ENCODE assay signal across 9 cellular contexts in genomic region chr2:3827673-3828575, GRCh38.
A peak's percentile ranks its signal among the peaks of the same experiment; 100 is the strongest.
DNase-seq lines count a peak whose midpoint lies in the region; ATAC-seq and TF ChIP-seq lines count a peak whose summit lies in the region.
"Had no signal": no experiment of that assay in that cellular context is flagged by ENCODE, and none has a peak within 500 bp of the region (broad histone marks: within the 10 kb centered on the region; RNA-seq: fewer than 3 reads in every experiment).

No MANE protein-coding gene starts in this region.

- H3K36me3 ChIP-seq in right lobe of liver = no peaks in the 10 kb centered on the region
- H3K36me3 ChIP-seq in gastrocnemius medialis = no peaks in the 10 kb centered on the region

- peaks cover 55% of the 10 kb centered on the region for H3K9me3 Mint-ChIP-seq in HFFc6
- H3K9me3 Mint-ChIP-seq in activated naive CD8-positive, alpha-beta T cell treated with anti-CD3 and anti-CD28 coated beads, Interleukin-2, amount 50 U/mL, for 24 hours = peaks cover 11% of the 10 kb centered on the region

- H3K4me1 ChIP-seq in right lobe of liver = no peaks in the 10 kb centered on the region
- no peaks in the 10 kb centered on the region for H3K4me1 ChIP-seq in gastrocnemius medialis

- WGBS in right lobe of liver (ENCODE audit: insufficient coverage, low coverage, low lambda C conversion rate, missing lambda C conversion rate) = 49% methylated on average over 5 of the region's 6 CpGs

- DNase-seq in NCI-H2107 treated with DMSO at 0.1 percent for 48 hours (lab: John Stamatoyannopoulos, UW; ENCODE audit: unreplicated experiment) (peak; percentile 29), NCI-H2107 (lab: John Stamatoyannopoulos, UW) (no peak), HFFc6 (no peak), right lobe of liver (peak in 1 of 3 donors; percentile 28), hepatic stellate cell (ENCODE audit: low spot score) (no peak), gastrocnemius medialis (no peak)
- DNase-seq in activated naive CD8-positive, alpha-beta T cell treated with anti-CD3 and anti-CD28 coated beads, Interleukin-2, amount 50 U/mL, for 24 hours = peak; percentile 13

- intact Hi-C loops in right lobe of liver (cut with DNase I) = no loop called here
- intact Hi-C loops in gastrocnemius medialis (cut with DNase I; ENCODE audit: low total_unique reads) = no loop called here

- no peak overlapping the region for H3K4me3 Mint-ChIP-seq in HFFc6
- H3K4me3 Mint-ChIP-seq in activated naive CD8-positive, alpha-beta T cell treated with anti-CD3 and anti-CD28 coated beads, Interleukin-2, amount 50 U/mL, for 24 hours = no peak overlapping the region

- no peak overlapping the region for H3K27ac Mint-ChIP-seq in HFFc6
- H3K27ac Mint-ChIP-seq in activated naive CD8-positive, alpha-beta T cell treated with anti-CD3 and anti-CD28 coated beads, Interleukin-2, amount 50 U/mL, for 24 hours = no peak overlapping the region

- in situ Hi-C loops in gastrocnemius medialis (cut with MboI; ENCODE audit: low sequenced_read_pairs in 4 of 4) = no loop called here

- H3K27me3 ChIP-seq in right lobe of liver (no peaks in the 10 kb centered on the region), gastrocnemius medialis (no peaks in the 10 kb centered on the region)

- H3K4me1 Mint-ChIP-seq in HFFc6 (ENCODE audit: low read depth) = no peaks in the 10 kb centered on the region
- H3K4me1 Mint-ChIP-seq in activated naive CD8-positive, alpha-beta T cell treated with anti-CD3 and anti-CD28 coated beads, Interleukin-2, amount 50 U/mL, for 24 hours = no peaks in the 10 kb centered on the region

- no peak for ATAC-seq in activated naive CD8-positive, alpha-beta T cell treated with anti-CD3 and anti-CD28 coated beads, Interleukin-2, amount 50 U/mL, for 24 hours
- ATAC-seq in right lobe of liver (peak; percentile 48 to 62 (median 57)), gastrocnemius medialis (no peak), GM21381 (IDR thresholded peaks at IDR 0.05; ENCODE audit: unreplicated experiment) (no peak)
- ATAC-seq: mucosa of descending colon had no signal

- TF ChIP-seq POLR2A in right lobe of liver (IDR thresholded peaks at IDR 0.05) (no peak), gastrocnemius medialis (IDR thresholded peaks at IDR 0.05) (no peak)

- no peak overlapping the region for H3K4me3 ChIP-seq in right lobe of liver
- H3K4me3 ChIP-seq in gastrocnemius medialis = no peak overlapping the region
- H3K4me3 ChIP-seq: mucosa of descending colon had no signal

- no peaks in the 10 kb centered on the region for H3K9me3 ChIP-seq in right lobe of liver
- H3K9me3 ChIP-seq in gastrocnemius medialis = no peaks in the 10 kb centered on the region

- H3K27me3 Mint-ChIP-seq in HFFc6 (ENCODE audit: insufficient read depth) = no peaks in the 10 kb centered on the region
- peaks cover 2% of the 10 kb centered on the region for H3K27me3 Mint-ChIP-seq in activated naive CD8-positive, alpha-beta T cell treated with anti-CD3 and anti-CD28 coated beads, Interleukin-2, amount 50 U/mL, for 24 hours

- H3K27ac ChIP-seq in right lobe of liver = no peak overlapping the region
- H3K27ac ChIP-seq in gastrocnemius medialis = no peak overlapping the region

- peak; percentile 53 for TF ChIP-seq CTCF in HFFc6 (IDR thresholded peaks at IDR 0.05)
- TF ChIP-seq CTCF in right lobe of liver (IDR thresholded peaks at IDR 0.05) = peak; percentile 47 to 75 (median 66)
- TF ChIP-seq CTCF in gastrocnemius medialis (IDR thresholded peaks at IDR 0.05 in 4 of 5, conservative IDR thresholded peaks at IDR 0.05 in 1 of 5) = peak in 1 of 5 experiments; percentile 9

- no peaks in the 10 kb centered on the region; the same call in 1 of the 2 replicates for H3K36me3 Mint-ChIP-seq in HFFc6 (ENCODE audit: low read depth)
- H3K36me3 Mint-ChIP-seq in activated naive CD8-positive, alpha-beta T cell treated with anti-CD3 and anti-CD28 coated beads, Interleukin-2, amount 50 U/mL, for 24 hours (ENCODE audit: low read depth) = no peaks in the 10 kb centered on the region

Comparison
In these comparisons a context has a peak if more than half of its experiments do, and no peak if none do; other contexts are left out.
1. DNase-seq: peak in NCI-H2107 treated with DMSO at 0.1 percent for 48 hours (single experiment) and activated naive CD8-positive, alpha-beta T cell treated with anti-CD3 and anti-CD28 coated beads, Interleukin-2, amount 50 U/mL, for 24 hours (single experiment); none in NCI-H2107 (single experiment), HFFc6 (single experiment), hepatic stellate cell (single experiment) and gastrocnemius medialis (0 of 2).
2. ATAC-seq: peak in right lobe of liver (4 of 4); none in activated naive CD8-positive, alpha-beta T cell treated with anti-CD3 and anti-CD28 coated beads, Interleukin-2, amount 50 U/mL, for 24 hours (single experiment), gastrocnemius medialis (0 of 2) and GM21381 (single experiment).